Comparison of ENCODE assay signal across 8 cellular contexts in the genomic region with DNA sequence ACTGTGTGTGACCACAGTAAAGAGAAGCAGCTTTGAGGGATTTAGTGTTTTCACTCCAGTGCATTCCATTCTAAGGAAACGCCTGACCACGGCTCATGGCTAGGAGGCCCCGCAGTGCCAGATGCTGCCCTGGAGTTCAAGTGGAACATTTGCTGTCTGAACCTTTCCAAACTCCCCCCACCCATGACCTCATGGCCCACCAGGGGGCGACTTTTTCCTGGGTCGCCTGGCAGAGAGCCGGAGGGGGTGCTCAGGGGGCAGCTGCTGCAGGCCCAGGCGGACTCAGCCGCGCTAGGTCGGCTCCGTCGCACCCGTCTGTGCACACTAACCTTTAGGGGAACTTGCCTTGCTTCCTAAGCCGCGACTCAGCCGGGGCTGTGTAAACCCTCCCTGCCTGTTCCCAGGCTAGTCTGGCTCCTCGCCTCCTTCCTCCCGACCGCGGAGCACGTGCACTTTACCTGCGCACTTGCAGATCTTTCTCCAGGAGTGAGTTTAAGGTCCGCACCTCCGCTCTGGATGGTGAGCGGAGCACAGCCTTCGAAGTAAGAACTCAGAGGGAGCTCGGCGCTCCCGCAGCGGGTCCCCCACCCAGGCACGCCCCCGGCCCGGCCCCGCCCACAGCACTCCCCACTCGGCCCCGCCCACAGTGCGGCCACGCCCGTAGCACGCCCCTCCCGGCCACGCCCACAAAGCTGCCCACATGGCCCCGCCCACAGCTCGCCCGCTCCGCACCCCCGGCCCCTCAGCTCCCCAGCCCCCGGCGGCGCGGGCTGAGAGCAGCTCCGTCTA. TPM values are rescaled to one million over a fixed set of nuclear protein-coding genes. Genes with fewer than 3 reads are reported as not detected.
A peak's percentile ranks its signal among the peaks of the same experiment; 100 is the strongest.
DNase-seq lines count a peak whose midpoint lies in the region; ATAC-seq and TF ChIP-seq lines count a peak whose summit lies in the region.

A gene (minus strand): TSS at position 550 of the 789 bp plus-strand sequence. CDS start 17,441 bp downstream, outside the sequence.

- TF ChIP-seq POLR2A in upper lobe of left lung (IDR thresholded peaks at IDR 0.05) = no peak

- H3K4me3 ChIP-seq in epithelial cell of proximal tubule (ENCODE audit: low read depth, low read length) (peak within 1 kb of the TSS; percentile 11), upper lobe of left lung (peak within 1 kb of the TSS in 3 of 4 donors; percentile 27 to 36 (median 35))

- 9 to 10% methylated on average over 3 to 25 of the region's 52 CpGs for WGBS in upper lobe of left lung, 2 donors

- H3K9me3 Mint-ChIP-seq in activated CD4-positive, alpha-beta memory T cell treated with anti-CD3 and anti-CD28 coated beads, Interleukin-2, amount 10 ng/mL, durations not matched to agents 7 days and 5 days = no peaks in the 10 kb centered on the region
- peaks cover under 1% of the 10 kb centered on the region for H3K9me3 Mint-ChIP-seq in nephron

- no peak for TF ChIP-seq EP300 in upper lobe of left lung (IDR thresholded peaks at IDR 0.05)

- no peak within 1 kb of the TSS for H3K27ac Mint-ChIP-seq in activated CD4-positive, alpha-beta memory T cell treated with anti-CD3 and anti-CD28 coated beads, Interleukin-2, amount 10 ng/mL, durations not matched to agents 7 days and 5 days
- H3K27ac Mint-ChIP-seq in nephron = peak within 1 kb of the TSS; percentile 66 to 86 (median 77)

- POLR2A ChIA-PET in activated CD4-positive, alpha-beta memory T cell treated with anti-CD3 and anti-CD28 coated beads, Interleukin-2, amount 10 ng/mL, durations not matched to agents 7 days and 5 days (lab: Charles Lee) = interaction anchor here (1.0 to 1.4 kb wide), 2 partner anchors 9 to 38 kb away, joined by 3 to 4 read pairs; no protein-coding TSS in a partner anchor

- peak within 1 kb of the TSS; percentile 68 to 77 (median 74) for H3K27ac ChIP-seq in upper lobe of left lung

- H3K9me3 ChIP-seq in upper lobe of left lung = no peaks in the 10 kb centered on the region

- peaks cover 39% of the 10 kb centered on the region for H3K4me1 Mint-ChIP-seq in activated CD4-positive, alpha-beta memory T cell treated with anti-CD3 and anti-CD28 coated beads, Interleukin-2, amount 10 ng/mL, durations not matched to agents 7 days and 5 days
- H3K4me1 Mint-ChIP-seq in nephron = peaks cover 32% of the 10 kb centered on the region

- peaks cover 60% of the 10 kb centered on the region for H3K27me3 Mint-ChIP-seq in activated CD4-positive, alpha-beta memory T cell treated with anti-CD3 and anti-CD28 coated beads, Interleukin-2, amount 10 ng/mL, durations not matched to agents 7 days and 5 days
- peaks cover 42% of the 10 kb centered on the region for H3K27me3 Mint-ChIP-seq in nephron (ENCODE audit: low read depth)

- ATAC-seq in upper lobe of left lung (ENCODE audit: low FRiP score in 2 of 2) (peak; percentile 20 to 63), HG02970 (IDR thresholded peaks at IDR 0.05; ENCODE audit: low FRiP score, unreplicated experiment) (no peak), HG02763 (IDR thresholded peaks at IDR 0.05; ENCODE audit: unreplicated experiment) (no peak)

- H3K36me3 Mint-ChIP-seq in activated CD4-positive, alpha-beta memory T cell treated with anti-CD3 and anti-CD28 coated beads, Interleukin-2, amount 10 ng/mL, durations not matched to agents 7 days and 5 days (ENCODE audit: low read depth) = peaks cover 9% of the 10 kb centered on the region
- no peaks in the 10 kb centered on the region for H3K36me3 Mint-ChIP-seq in nephron (ENCODE audit: low read depth)

- CTCF ChIA-PET in activated CD4-positive, alpha-beta memory T cell treated with anti-CD3 and anti-CD28 coated beads, Interleukin-2, amount 10 ng/mL, durations not matched to agents 7 days and 5 days (lab: Charles Lee) = interaction anchor here (0.6 to 0.9 kb wide), 2 partner anchors 11 to 16 kb away, joined by 4 read pairs; no protein-coding TSS in a partner anchor

- H3K4me1 ChIP-seq in upper lobe of left lung = peaks cover 43 to 54% (median 45%) of the 10 kb centered on the region in 4 donors

- no peaks in the 10 kb centered on the region for H3K36me3 ChIP-seq in upper lobe of left lung

- DNase-seq in EH (ENCODE audit: low read depth) (peak; percentile 56), NCI-H2227 (lab: John Stamatoyannopoulos, UW; ENCODE audit: unreplicated experiment) (peak; percentile 83), epithelial cell of proximal tubule (ENCODE audit: low read depth) (no peak), upper lobe of left lung (peak; percentile 79 to 94)
- DNase-seq in activated CD4-positive, alpha-beta memory T cell treated with anti-CD3 and anti-CD28 coated beads, Interleukin-2, amount 10 ng/mL, durations not matched to agents 7 days and 5 days = peak; percentile 45

- no peak within 1 kb of the TSS for H3K4me3 Mint-ChIP-seq in activated CD4-positive, alpha-beta memory T cell treated with anti-CD3 and anti-CD28 coated beads, Interleukin-2, amount 10 ng/mL, durations not matched to agents 7 days and 5 days
- H3K4me3 Mint-ChIP-seq in nephron = peak within 1 kb of the TSS; percentile 81 to 88 (median 84)

- TF ChIP-seq CTCF in epithelial cell of proximal tubule (conservative IDR thresholded peaks at IDR 0.05; ENCODE audit: low read depth, low read length) = peak; percentile 37
- TF ChIP-seq CTCF in nephron (IDR thresholded peaks at IDR 0.05; ENCODE audit: unreplicated experiment in 3 of 3) = peak; percentile 43 to 66 (median 56)
- peak in 1 of 6 experiments; percentile 26 for TF ChIP-seq CTCF in upper lobe of left lung (IDR thresholded peaks at IDR 0.05)

- H3K27me3 ChIP-seq in upper lobe of left lung = peaks cover 0 to 22% (median 17%) of the 10 kb centered on the region in 4 donors

RNA-seq across cellular contexts. Expression of the gene that starts here (rescaled TPM):
- total RNA-seq in activated CD4-positive, alpha-beta memory T cell treated with anti-CD3 and anti-CD28 coated beads, Interleukin-2, amount 10 ng/mL, durations not matched to agents 7 days and 5 days = not detected
- total RNA-seq in epithelial cell of proximal tubule (0.29 TPM in 1 of 2 replicates, not detected in the other), upper lobe of left lung (1 to 10 TPM in 5 of 6 donors, under 1 TPM in 1; 0.83 to 6.0 (median 2.0) TPM)

Comparison
In these comparisons a context has a peak if more than half of its experiments do, and no peak if none do; other contexts are left out.
1. Peak in DNase-seq in activated CD4-positive, alpha-beta memory T cell treated with anti-CD3 and anti-CD28 coated beads, Interleukin-2, amount 10 ng/mL, durations not matched to agents 7 days and 5 days; RNA of the gene not detected or under 1 TPM.
2. ATAC-seq: peak in upper lobe of left lung (2 of 2); none in HG02970 (single experiment) and HG02763 (single experiment).